ENCODE assay signal across 9 cellular contexts in the genomic region with DNA sequence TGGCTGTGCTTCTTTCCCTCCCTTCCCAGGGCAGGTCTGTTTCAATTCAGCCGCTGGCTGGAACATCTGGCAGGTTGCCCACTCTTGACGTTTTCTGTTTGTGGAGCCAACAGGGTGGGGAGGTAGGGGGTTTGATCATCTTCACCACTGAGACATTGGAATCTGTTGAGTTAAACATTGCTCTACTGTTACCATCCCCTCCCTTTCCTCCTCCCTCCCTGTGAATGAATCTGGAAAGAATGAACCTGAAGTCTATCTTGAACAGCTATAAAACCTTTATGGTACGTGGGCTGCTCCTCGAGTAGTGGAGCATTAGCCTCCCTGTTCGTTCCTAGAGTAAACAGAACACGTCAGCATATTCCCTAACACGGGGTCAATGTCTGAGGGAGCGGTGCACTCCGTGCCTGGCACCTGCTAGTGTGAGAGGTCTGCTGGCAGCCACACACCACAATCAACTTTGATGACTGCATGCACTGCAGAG.
A peak's percentile ranks its signal among the peaks of the same experiment; 100 is the strongest.
DNase-seq lines count a peak whose midpoint lies in the region; ATAC-seq and TF ChIP-seq lines count a peak whose summit lies in the region.
"Had no signal": no experiment of that assay in that cellular context is flagged by ENCODE, and none has a peak within 500 bp of the region (broad histone marks: within the 10 kb centered on the region; RNA-seq: fewer than 3 reads in every experiment).

No MANE protein-coding gene starts in this region.

- no peak for TF ChIP-seq POLR2A in stomach (IDR thresholded peaks at IDR 0.05)

- H3K36me3 ChIP-seq in right atrium auricular region: no peaks in the 10 kb centered on the region
- H3K36me3 ChIP-seq in stomach: no peaks in the 10 kb centered on the region

- H3K4me1 Mint-ChIP-seq in activated CD4-positive, alpha-beta T cell treated with anti-CD3 and anti-CD28 coated beads, Interleukin-2, amount 10 ng/mL, durations not matched to agents 24 days and 14 days: no peaks in the 10 kb centered on the region

- WGBS in stomach, 5 donors: 10 to 27% (median 16%) methylated on average over 9 of the region's 9 CpGs

- no peak for TF ChIP-seq CTCF in VCaP (conservative IDR thresholded peaks at IDR 0.05)
- no peak for TF ChIP-seq CTCF in right atrium auricular region (IDR thresholded peaks at IDR 0.05)
- TF ChIP-seq CTCF in stomach (IDR thresholded peaks at IDR 0.05): no peak

- no peak overlapping the region for H3K4me3 Mint-ChIP-seq in activated CD4-positive, alpha-beta T cell treated with anti-CD3 and anti-CD28 coated beads, Interleukin-2, amount 10 ng/mL, durations not matched to agents 24 days and 14 days

- H3K27me3 ChIP-seq in right atrium auricular region: no peaks in the 10 kb centered on the region
- no peaks in the 10 kb centered on the region for H3K27me3 ChIP-seq in stomach

- ATAC-seq in GM19324 (IDR thresholded peaks at IDR 0.05; ENCODE audit: low FRiP score, unreplicated experiment) (no peak), HG02678 (IDR thresholded peaks at IDR 0.05; ENCODE audit: unreplicated experiment) (no peak), HG02588 (IDR thresholded peaks at IDR 0.05; ENCODE audit: unreplicated experiment) (no peak)

- H3K4me3 ChIP-seq in right atrium auricular region (no peak overlapping the region), stomach (no peak overlapping the region)

- peak; percentile 47 for TF ChIP-seq EP300 in stomach (IDR thresholded peaks at IDR 0.05)

- H3K27ac Mint-ChIP-seq in activated CD4-positive, alpha-beta T cell treated with anti-CD3 and anti-CD28 coated beads, Interleukin-2, amount 10 ng/mL, durations not matched to agents 24 days and 14 days: no peak overlapping the region

- peak; percentile 43 for DNase-seq in HT1080 (ENCODE audit: low read depth)
- peak; percentile 65 for DNase-seq in right atrium auricular region (ENCODE audit: low spot score)
- DNase-seq in stomach: peak; percentile 91
- DNase-seq in activated CD4-positive, alpha-beta T cell treated with anti-CD3 and anti-CD28 coated beads, Interleukin-2, amount 10 ng/mL, durations not matched to agents 24 days and 14 days: no peak
- DNase-seq: cortex of kidney had no signal

- H3K4me1 ChIP-seq in right atrium auricular region (peaks cover 0 to 12% of the 10 kb centered on the region in 2 donors), stomach (peaks cover 6 to 43% (median 35%) of the 10 kb centered on the region in 4 donors)

- H3K9me3 Mint-ChIP-seq in activated CD4-positive, alpha-beta T cell treated with anti-CD3 and anti-CD28 coated beads, Interleukin-2, amount 10 ng/mL, durations not matched to agents 24 days and 14 days: no peaks in the 10 kb centered on the region

- H3K36me3 Mint-ChIP-seq in activated CD4-positive, alpha-beta T cell treated with anti-CD3 and anti-CD28 coated beads, Interleukin-2, amount 10 ng/mL, durations not matched to agents 24 days and 14 days (ENCODE audit: low read depth): no peaks in the 10 kb centered on the region

- intact Hi-C loops in stomach (cut with DNase I; ENCODE audit: low total_unique reads): no loop called here
- intact Hi-C loops in activated CD4-positive, alpha-beta T cell treated with anti-CD3 and anti-CD28 coated beads, Interleukin-2, amount 10 ng/mL, durations not matched to agents 24 days and 14 days (cut with micrococcal nuclease): no loop called here

- H3K9me3 ChIP-seq in right atrium auricular region (no peaks in the 10 kb centered on the region), stomach (peaks cover 0 to 5% (median 0%) of the 10 kb centered on the region in 4 donors)

- H3K27me3 Mint-ChIP-seq in activated CD4-positive, alpha-beta T cell treated with anti-CD3 and anti-CD28 coated beads, Interleukin-2, amount 10 ng/mL, durations not matched to agents 24 days and 14 days: no peaks in the 10 kb centered on the region

- H3K27ac ChIP-seq in VCaP (peak overlapping the region; percentile 31; the same call in 1 of the 2 replicates), right atrium auricular region (no peak overlapping the region), stomach (peak overlapping the region; percentile 53 to 81 (median 79))

Comparison
In these comparisons a context has a peak if more than half of its experiments do, and no peak if none do; other contexts are left out.
1. H3K27ac ChIP-seq: peak in VCaP (single experiment) and stomach (5 of 5); none in right atrium auricular region (0 of 2).